8 cellular contexts compared by ENCODE assay signal in genomic region chr15:99565281-99566156, GRCh38. TPM values are rescaled to one million over a fixed set of nuclear protein-coding genes. Genes with fewer than 3 reads are reported as not detected.
DNase-seq lines count a peak whose midpoint lies in the region; ATAC-seq, FAIRE-seq and TF ChIP-seq lines count a peak whose summit lies in the region.

TSS of gene MEF2A (plus strand) at chr15:99565984. CDS start at chr15:99633120, 67,136 bp downstream.

- H3K27me3 ChIP-seq in WERI-Rb-1 (ENCODE audit: insufficient read depth, low read depth, severe bottlenecking): no peaks in the 10 kb centered on the region
- H3K27me3 ChIP-seq in breast epithelium: no peaks in the 10 kb centered on the region
- no peaks in the 10 kb centered on the region; the same call in 1 of the 2 replicates for H3K27me3 ChIP-seq in iPS-20b (ENCODE audit: insufficient read depth, low read length)
- no peaks in the 10 kb centered on the region for H3K27me3 ChIP-seq in skeletal muscle tissue (ENCODE audit: control insufficient read depth in 3 of 3, insufficient read depth in 3 of 3, low read length in 3 of 3)

- under 1% methylated on average over 45 of the region's 104 CpGs for WGBS in A549 (ENCODE audit: missing lambda C conversion rate)

- H3K4me3 ChIP-seq in A549 (peak within 1 kb of the TSS; percentile 64), WERI-Rb-1 (ENCODE audit: low read depth, low read length) (peak within 1 kb of the TSS; percentile 93), breast epithelium (peak within 1 kb of the TSS; percentile 66 to 95 (median 94)), iPS-20b (ENCODE audit: low read length) (peak within 1 kb of the TSS; percentile 76), skeletal muscle tissue (ENCODE audit: low read length in 3 of 3) (peak within 1 kb of the TSS; percentile 92 to 95 (median 93))

- TF ChIP-seq POLR2A in A549 (IDR thresholded peaks at IDR 0.05; ENCODE audit: low read length) (peak; percentile 67), breast epithelium (IDR thresholded peaks at IDR 0.05) (peak; percentile 86)

- intact Hi-C loops in breast epithelium (cut with DNase I; ENCODE audit: low total_unique reads): no loop called here

- peak; percentile 97 for DNase-seq in A549 (ENCODE audit: low read depth in 1 of 2, low spot score in 1 of 2)
- peak; percentile 72 for DNase-seq in NCI-H2196 (lab: John Stamatoyannopoulos, UW; ENCODE audit: unreplicated experiment)
- DNase-seq in WERI-Rb-1: peak; percentile 95
- peak; percentile 90 to 96 for DNase-seq in breast epithelium (ENCODE audit: low spot score in 2 of 2)

- CTCF ChIA-PET in A549 (lab: Yijun Ruan, JAX): interaction anchor here (0.9 to 1.2 kb wide), 4 partner anchors 10 to 139 kb away, joined by 3 to 4 read pairs (median 3); no protein-coding TSS in a partner anchor

- H3K27ac ChIP-seq in A549 (peak within 1 kb of the TSS; percentile 93), WERI-Rb-1 (peak within 1 kb of the TSS; percentile 93), breast epithelium (peak within 1 kb of the TSS; percentile 98 to 99), iPS-20b (ENCODE audit: low read length) (peak within 1 kb of the TSS; percentile 44), skeletal muscle tissue (ENCODE audit: low read depth, low read length) (peak within 1 kb of the TSS; percentile 100)

- H3K4me1 ChIP-seq in A549 (peaks cover 23% of the 10 kb centered on the region; the same call in 2 of the 3 replicates), breast epithelium (peaks cover 0 to 8% of the 10 kb centered on the region in 2 donors), iPS-20b (ENCODE audit: insufficient read depth, low read length) (peaks cover 35% of the 10 kb centered on the region), skeletal muscle tissue (ENCODE audit: control insufficient read depth in 3 of 3, insufficient read depth in 3 of 3, low read length in 3 of 3) (peaks cover 17 to 21% (median 19%) of the 10 kb centered on the region in 3 donors)

- TF ChIP-seq EP300 in A549 (IDR thresholded peaks at IDR 0.05): no peak; a peak in 1 of 5 replicates

- peak within 1 kb of the TSS; percentile 76; the same call in 1 of the 2 replicates for H3K9ac ChIP-seq in iPS-20b (ENCODE audit: low read depth, low read length)
- H3K9ac ChIP-seq in skeletal muscle tissue (ENCODE audit: low read depth in 1 of 3, low read length in 3 of 3): peak within 1 kb of the TSS; percentile 96 to 99 (median 98)

- FAIRE-seq in A549 (lab: Jason Lieb, UNC): no peak

- peak within 1 kb of the TSS; percentile 87 for H3K4me2 ChIP-seq in A549

- TF ChIP-seq RAD21 in A549 (conservative IDR thresholded peaks at IDR 0.05 in 1 of 2, IDR thresholded peaks at IDR 0.05 in 1 of 2): peak in 1 of 2 experiments; percentile 12; a peak in 1 of 5 replicates

- ATAC-seq in A549: peak; percentile 76 to 87
- ATAC-seq in GM18867 (IDR thresholded peaks at IDR 0.05; ENCODE audit: unreplicated experiment): peak; percentile 66
- ATAC-seq in HG03097 (IDR thresholded peaks at IDR 0.05; ENCODE audit: low FRiP score, unreplicated experiment): peak; percentile 49

- TF ChIP-seq CTCF in A549 (IDR thresholded peaks at IDR 0.05) (no peak), WERI-Rb-1 (IDR thresholded peaks at IDR 0.05; ENCODE audit: low read depth, low read length) (no peak), breast epithelium (IDR thresholded peaks at IDR 0.05) (no peak)

- H3K36me3 ChIP-seq in WERI-Rb-1: no peaks in the 10 kb centered on the region; the same call in 1 of the 2 replicates
- H3K36me3 ChIP-seq in breast epithelium: no peaks in the 10 kb centered on the region
- no peaks in the 10 kb centered on the region for H3K36me3 ChIP-seq in iPS-20b (ENCODE audit: insufficient read depth, low read depth, low read length)
- H3K36me3 ChIP-seq in skeletal muscle tissue (ENCODE audit: control insufficient read depth in 3 of 3, insufficient read depth in 3 of 3, low read length in 3 of 3): peaks cover 0 to 2% (median 0%) of the 10 kb centered on the region in 3 donors

- H3K9me3 ChIP-seq in A549: no peaks in the 10 kb centered on the region
- H3K9me3 ChIP-seq in WERI-Rb-1 (ENCODE audit: severe bottlenecking): no peaks in the 10 kb centered on the region
- no peaks in the 10 kb centered on the region for H3K9me3 ChIP-seq in breast epithelium
- no peaks in the 10 kb centered on the region for H3K9me3 ChIP-seq in iPS-20b (ENCODE audit: insufficient read depth, low read depth, low read length)
- H3K9me3 ChIP-seq in skeletal muscle tissue (ENCODE audit: control insufficient read depth in 3 of 3, low read length in 3 of 3): no peaks in the 10 kb centered on the region

- POLR2A ChIA-PET in A549 (lab: Yijun Ruan, JAX): interaction anchor here (1.1 to 1.9 kb wide), 6 partner anchors 9 to 242 kb away, joined by 3 to 8 read pairs (median 4); no protein-coding TSS in a partner anchor

TF ChIP-seq in A549, 52 proteins besides CTCF, POLR2A, EP300 and RAD21 (continues in another document):
- TF ChIP-seq, protein P1, sequence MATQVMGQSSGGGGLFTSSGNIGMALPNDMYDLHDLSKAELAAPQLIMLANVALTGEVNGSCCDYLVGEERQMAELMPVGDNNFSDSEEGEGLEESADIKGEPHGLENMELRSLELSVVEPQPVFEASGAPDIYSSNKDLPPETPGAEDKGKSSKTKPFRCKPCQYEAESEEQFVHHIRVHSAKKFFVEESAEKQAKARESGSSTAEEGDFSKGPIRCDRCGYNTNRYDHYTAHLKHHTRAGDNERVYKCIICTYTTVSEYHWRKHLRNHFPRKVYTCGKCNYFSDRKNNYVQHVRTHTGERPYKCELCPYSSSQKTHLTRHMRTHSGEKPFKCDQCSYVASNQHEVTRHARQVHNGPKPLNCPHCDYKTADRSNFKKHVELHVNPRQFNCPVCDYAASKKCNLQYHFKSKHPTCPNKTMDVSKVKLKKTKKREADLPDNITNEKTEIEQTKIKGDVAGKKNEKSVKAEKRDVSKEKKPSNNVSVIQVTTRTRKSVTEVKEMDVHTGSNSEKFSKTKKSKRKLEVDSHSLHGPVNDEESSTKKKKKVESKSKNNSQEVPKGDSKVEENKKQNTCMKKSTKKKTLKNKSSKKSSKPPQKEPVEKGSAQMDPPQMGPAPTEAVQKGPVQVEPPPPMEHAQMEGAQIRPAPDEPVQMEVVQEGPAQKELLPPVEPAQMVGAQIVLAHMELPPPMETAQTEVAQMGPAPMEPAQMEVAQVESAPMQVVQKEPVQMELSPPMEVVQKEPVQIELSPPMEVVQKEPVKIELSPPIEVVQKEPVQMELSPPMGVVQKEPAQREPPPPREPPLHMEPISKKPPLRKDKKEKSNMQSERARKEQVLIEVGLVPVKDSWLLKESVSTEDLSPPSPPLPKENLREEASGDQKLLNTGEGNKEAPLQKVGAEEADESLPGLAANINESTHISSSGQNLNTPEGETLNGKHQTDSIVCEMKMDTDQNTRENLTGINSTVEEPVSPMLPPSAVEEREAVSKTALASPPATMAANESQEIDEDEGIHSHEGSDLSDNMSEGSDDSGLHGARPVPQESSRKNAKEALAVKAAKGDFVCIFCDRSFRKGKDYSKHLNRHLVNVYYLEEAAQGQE (IDR thresholded peaks at IDR 0.05): no peak
- TF ChIP-seq RFX5 (IDR thresholded peaks at IDR 0.05) (peak; percentile 55; the same call in 1 of the 2 replicates), PHF8 (IDR thresholded peaks at IDR 0.05; ENCODE audit: borderline replicate concordance, low read depth) (peak; percentile 45; the same call in 1 of the 2 replicates), CBX8 (IDR thresholded peaks at IDR 0.05) (no peak), HOXA7 (CRISPR knock-in tag; IDR thresholded peaks at IDR 0.05) (no peak), MAX (IDR thresholded peaks at IDR 0.05) (peak; percentile 87), HMGXB4 (CRISPR knock-in tag; IDR thresholded peaks at IDR 0.05; ENCODE audit: borderline replicate concordance) (peak; percentile 97), ZFP36 (IDR thresholded peaks at IDR 0.05; ENCODE audit: borderline replicate concordance, partially characterized antibody) (no peak), ZNF302 (CRISPR knock-in tag; IDR thresholded peaks at IDR 0.05) (no peak), HEYL (CRISPR knock-in tag; IDR thresholded peaks at IDR 0.05) (no peak)
- TF ChIP-seq, protein P2, sequence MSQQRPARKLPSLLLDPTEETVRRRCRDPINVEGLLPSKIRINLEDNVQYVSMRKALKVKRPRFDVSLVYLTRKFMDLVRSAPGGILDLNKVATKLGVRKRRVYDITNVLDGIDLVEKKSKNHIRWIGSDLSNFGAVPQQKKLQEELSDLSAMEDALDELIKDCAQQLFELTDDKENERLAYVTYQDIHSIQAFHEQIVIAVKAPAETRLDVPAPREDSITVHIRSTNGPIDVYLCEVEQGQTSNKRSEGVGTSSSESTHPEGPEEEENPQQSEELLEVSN (IDR thresholded peaks at IDR 0.05; ENCODE audit: borderline replicate concordance, low read depth): peak; percentile 88

RNA-seq across cellular contexts. Expression of gene MEF2A, which starts in this region (rescaled TPM):
- polyA plus RNA-seq in A549 (2011; rRNA removed) (34.1 and 43.4 TPM in 2 replicates), A549 (2017; fragmentation: RNase III; extraction: RNeasy Plus Mini Kit Qiagen cat#74134 plus additional on column Dnase treatment) (14.2 to 15.0 TPM (median 14.6 TPM) in 3 replicates)
- polyA plus RNA-seq in A549 (2012; cell fraction: cytosol; rRNA removed): 11.6 and 14.1 TPM in 2 replicates
- 23.1 and 23.8 TPM in 2 replicates for polyA plus RNA-seq in A549 (2012; cell fraction: nucleus; rRNA removed)
- 43.5 and 49.5 TPM in 2 replicates for polyA minus RNA-seq in A549 (2011; rRNA and poly(A)+ RNA removed)
- total RNA-seq in breast epithelium (10 to 100 TPM; 41.6 to 77.6 (median 63.4) TPM), skeletal muscle tissue (29.7 TPM)

Comparison
In these comparisons a context has a peak if more than half of its experiments do, and no peak if none do; other contexts are left out.
1. Peak in every context shown above with its lines: DNase-seq, ATAC-seq, H3K4me3 ChIP-seq and H3K27ac ChIP-seq.
2. H3K27ac ChIP-seq: peak in every context shown above with its lines; median percentile 100 in skeletal muscle tissue; 98 in breast epithelium; 93 in A549; 93 in WERI-Rb-1; 44 in iPS-20b.